Comparison of ENCODE assay signal across 16 cellular contexts in the genomic region with DNA sequence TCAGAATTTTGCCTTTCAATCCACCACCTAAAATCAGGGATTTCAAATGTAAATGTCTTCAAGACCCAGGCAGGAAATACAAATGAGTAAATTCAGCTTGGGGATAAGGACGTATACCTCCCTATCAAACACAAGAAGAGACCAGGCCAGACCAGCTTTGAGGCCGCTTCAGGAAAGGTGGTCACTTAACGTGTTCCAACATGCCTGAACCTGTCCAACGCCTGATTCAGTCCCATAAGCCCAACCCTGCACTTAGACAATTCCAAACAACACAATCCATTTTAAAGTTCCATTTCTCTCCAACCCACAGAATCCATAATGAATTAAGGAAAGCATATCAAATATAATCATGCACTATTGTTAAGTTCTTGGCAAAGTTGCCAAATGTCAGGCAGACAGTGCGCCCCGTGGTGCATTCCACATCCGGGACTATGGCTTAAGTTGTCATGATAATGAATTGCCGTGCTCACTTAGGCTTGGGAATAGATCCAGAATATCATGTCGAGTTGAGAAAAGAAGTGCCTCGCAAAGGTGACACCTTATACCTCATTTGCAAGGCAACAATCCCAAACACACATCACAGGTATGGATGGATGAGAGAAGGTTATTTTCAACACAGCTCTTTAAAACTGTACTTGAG. TPM values are rescaled to one million over a fixed set of nuclear protein-coding genes. Genes with fewer than 3 reads are reported as not detected.
DNase-seq lines count a peak whose midpoint lies in the region; ATAC-seq and TF ChIP-seq lines count a peak whose summit lies in the region.
"Had no signal": no experiment of that assay in that cellular context is flagged by ENCODE, and none has a peak within 500 bp of the region (broad histone marks: within the 10 kb centered on the region; RNA-seq: fewer than 3 reads in every experiment).

No MANE protein-coding gene starts in this region.

- H3K4me1 ChIP-seq in suprapubic skin, result peaks cover 2% of the 10 kb centered on the region
- H3K4me1 ChIP-seq: gastrocnemius medialis, psoas muscle had no signal

- TF ChIP-seq CTCF in suprapubic skin (IDR thresholded peaks at IDR 0.05) (no peak), natural killer cell (IDR thresholded peaks at IDR 0.05) (no peak)

- no peak overlapping the region for H3K27ac Mint-ChIP-seq in natural killer cell
- H3K27ac Mint-ChIP-seq: activated T-helper 2 cell treated with anti-CD3 and anti-CD28 coated beads, Interferon-gamma antibody, Interleukin-2, Interleukin-4, amounts not matched to agents 10 μg/mL and 5 μg/mL and 100 μg/mL, durations not matched to agents 14 hours and 24 hours and 36 hours; natural killer cell treated with Interleukin-12 subunit alpha and Interleukin-12 subunit beta and Interleukin-15 and Interleukin-18, amount 100 ng/mL, for 72 hours had no signal

- H3K27ac ChIP-seq in suprapubic skin, result no peak overlapping the region
- H3K27ac ChIP-seq: gastrocnemius medialis, psoas muscle had no signal

- no peak for TF ChIP-seq POLR2A in suprapubic skin (IDR thresholded peaks at IDR 0.05)

- H3K36me3 ChIP-seq in suprapubic skin, result no peaks in the 10 kb centered on the region
- H3K36me3 ChIP-seq: gastrocnemius medialis had no signal

- in situ Hi-C loops in KBM-7 (cut with MboI; ENCODE audit: low pct_unique_long_range_greater_than_20kb, low sequenced_read_pairs), result no loop called here

- H3K4me1 Mint-ChIP-seq in natural killer cell, result no peaks in the 10 kb centered on the region

- no peak overlapping the region for H3K4me3 Mint-ChIP-seq in natural killer cell
- H3K4me3 Mint-ChIP-seq: natural killer cell treated with Interleukin-12 subunit alpha and Interleukin-12 subunit beta and Interleukin-15 and Interleukin-18, amount 100 ng/mL, for 72 hours had no signal

- WGBS in suprapubic skin, result 45% methylated on average over 10 of the region's 10 CpGs

- no peak overlapping the region for H3K4me3 ChIP-seq in suprapubic skin
- H3K4me3 ChIP-seq: gastrocnemius medialis, psoas muscle had no signal

- H3K27me3 ChIP-seq in suprapubic skin, result no peaks in the 10 kb centered on the region
- H3K27me3 ChIP-seq: gastrocnemius medialis had no signal

- peaks cover 0 to 5% of the 10 kb centered on the region in 2 donors for H3K27me3 Mint-ChIP-seq in natural killer cell (ENCODE audit: low read depth in 2 of 2)

- ATAC-seq in esophagus mucosa (peak; percentile 87), natural killer cell (no peak)
- ATAC-seq: gastrocnemius medialis; natural killer cell treated with Interleukin-12 subunit alpha and Interleukin-12 subunit beta and Interleukin-15 and Interleukin-18, amount 100 ng/mL, for 72 hours; psoas muscle had no signal

- DNase-seq in COLO668 (lab: John Stamatoyannopoulos, UW; ENCODE audit: unreplicated experiment) (peak; percentile 49), KBM-7 (peak; percentile 12), NCI-H69 (lab: John Stamatoyannopoulos, UW) (peak; percentile 96), HUDEP-2 (lab: John Stamatoyannopoulos, UW; ENCODE audit: unreplicated experiment in 76 of 76) (no peak), suprapubic skin (ENCODE audit: low spot score in 2 of 2) (no peak), natural killer cell (no peak), mesenteric fat pad (ENCODE audit: low spot score) (no peak)
- DNase-seq: activated CD8-positive, alpha-beta memory T cell treated with anti-CD3 and anti-CD28 coated beads for 24 hours; gastrocnemius medialis; NCI-H446 treated with DMSO at 0.1 percent for 48 hours; psoas muscle had no signal

- H3K9me3 ChIP-seq in suprapubic skin, result no peaks in the 10 kb centered on the region
- H3K9me3 ChIP-seq: gastrocnemius medialis, psoas muscle had no signal

- intact Hi-C loops in natural killer cell (cut with micrococcal nuclease), result no loop called here

- no peak for TF ChIP-seq EP300 in suprapubic skin (IDR thresholded peaks at IDR 0.05)

- no peaks in the 10 kb centered on the region for H3K36me3 Mint-ChIP-seq in natural killer cell
- H3K36me3 Mint-ChIP-seq: natural killer cell treated with Interleukin-12 subunit alpha and Interleukin-12 subunit beta and Interleukin-15 and Interleukin-18, amount 100 ng/mL, for 72 hours had no signal

- H3K9me3 Mint-ChIP-seq in natural killer cell, result no peaks in the 10 kb centered on the region
- H3K9me3 Mint-ChIP-seq: activated T-helper 2 cell treated with anti-CD3 and anti-CD28 coated beads, Interferon-gamma antibody, Interleukin-2, Interleukin-4, amounts not matched to agents 10 μg/mL and 5 μg/mL and 100 μg/mL, durations not matched to agents 14 hours and 24 hours and 36 hours; natural killer cell treated with Interleukin-12 subunit alpha and Interleukin-12 subunit beta and Interleukin-15 and Interleukin-18, amount 100 ng/mL, for 72 hours had no signal

RNA-seq across cellular contexts. Expression of a gene that starts 35.5 kb away (rescaled TPM):
- total RNA-seq in esophagus mucosa (3.5 TPM), suprapubic skin (not detected), natural killer cell (not detected), mesenteric fat pad (not detected)
- total RNA-seq: activated T-helper 2 cell treated with anti-CD3 and anti-CD28 coated beads, Interferon-gamma antibody, Interleukin-2, Interleukin-4, amounts not matched to agents 10 μg/mL and 5 μg/mL and 100 μg/mL, durations not matched to agents 14 hours and 24 hours and 36 hours; cerebellum; gastrocnemius medialis; lower leg skin; natural killer cell treated with Interleukin-12 subunit alpha and Interleukin-12 subunit beta and Interleukin-15 and Interleukin-18, amount 100 ng/mL, for 72 hours; psoas muscle had no signal

Comparison
In these comparisons a context has a peak if more than half of its experiments do, and no peak if none do; other contexts are left out.
1. DNase-seq: peak in COLO668 (single experiment), KBM-7 (single experiment) and NCI-H69 (single experiment); none in HUDEP-2 (0 of 76), suprapubic skin (0 of 2), natural killer cell (single experiment) and mesenteric fat pad (single experiment).